Comparison of ENCODE assay signal across 8 cellular contexts in genomic region chr5:108748354-108749129, GRCh38. TPM values are rescaled to one million over a fixed set of nuclear protein-coding genes. Genes with fewer than 3 reads are reported as not detected.
A peak's percentile ranks its signal among the peaks of the same experiment; 100 is the strongest.
DNase-seq lines count a peak whose midpoint lies in the region; ATAC-seq and TF ChIP-seq lines count a peak whose summit lies in the region.

No MANE protein-coding gene starts in this region.

- peak overlapping the region; percentile 96 for H2AFZ ChIP-seq in Karpas-422 (ENCODE audit: low read length)

- H3K27ac Mint-ChIP-seq in natural killer cell, result peak overlapping the region; percentile 91 to 95

- peak overlapping the region; percentile 89 for H3K9ac ChIP-seq in Karpas-422 (ENCODE audit: low read length)

- DNase-seq in EH (ENCODE audit: low read depth) (peak; percentile 99), Karpas-422 (peak; percentile 98), RPMI7951 (ENCODE audit: low read depth) (peak; percentile 97), fibroblast of peridontal ligament (ENCODE audit: extremely low read depth) (peak; percentile 97), natural killer cell (peak; percentile 98)
- DNase-seq in activated T-helper 9 cell treated with anti-CD3 and anti-CD28 coated beads, Interleukin-2, amount 50 U/mL, for 16 hours (ENCODE audit: low read depth), result peak; percentile 95
- peak; percentile 96 for DNase-seq in stimulated activated naive CD4-positive, alpha-beta T cell treated with Interleukin-2 at 50 U/mL for 16 hours (lab: John Stamatoyannopoulos, UW)

- peak overlapping the region; percentile 90 for H3K4me2 ChIP-seq in Karpas-422 (ENCODE audit: low read depth, low read length, poor library complexity, severe bottlenecking)

- H4K20me1 ChIP-seq in Karpas-422 (ENCODE audit: insufficient read depth, low read depth, low read length), result no peaks in the 10 kb centered on the region

- no peaks in the 10 kb centered on the region for H3K27me3 ChIP-seq in Karpas-422 (ENCODE audit: low read length)

- no peaks in the 10 kb centered on the region for H3K27me3 Mint-ChIP-seq in natural killer cell (ENCODE audit: low read depth in 2 of 2)

- no peak overlapping the region for H3K27ac ChIP-seq in Karpas-422 (ENCODE audit: low read length)

- peak; percentile 97 for ATAC-seq in GM21825 (IDR thresholded peaks at IDR 0.05; ENCODE audit: unreplicated experiment)
- ATAC-seq in natural killer cell, result peak; percentile 87 to 98 (median 92)

- intact Hi-C loops in natural killer cell (cut with micrococcal nuclease), result loop anchor here (1.0 to 5.0 kb wide), 5 partner anchors 20 to 939 kb away; partner anchors contain the start of genes FBXL17 and MAN2A1

- no peaks in the 10 kb centered on the region for H3K79me2 ChIP-seq in Karpas-422 (ENCODE audit: low read length)

- H3K4me1 Mint-ChIP-seq in natural killer cell, result peaks cover 21% of the 10 kb centered on the region in 2 donors

- TF ChIP-seq CTCF in natural killer cell (IDR thresholded peaks at IDR 0.05), result no peak

- no peaks in the 10 kb centered on the region for H3K9me2 ChIP-seq in Karpas-422 (replicated peaks; ENCODE audit: insufficient read depth, low read length)

- H3K36me3 ChIP-seq in Karpas-422 (ENCODE audit: insufficient read depth, low read length), result no peaks in the 10 kb centered on the region

- no peaks in the 10 kb centered on the region for H3K36me3 Mint-ChIP-seq in natural killer cell

- peak overlapping the region; percentile 87 for H3K4me3 ChIP-seq in Karpas-422 (ENCODE audit: low read length)

- H3K9me3 Mint-ChIP-seq in natural killer cell, result no peaks in the 10 kb centered on the region

- H3K4me3 Mint-ChIP-seq in natural killer cell, result peak overlapping the region; percentile 96

- H3K4me1 ChIP-seq in Karpas-422 (ENCODE audit: low read length), result peaks cover 15% of the 10 kb centered on the region

- no peaks in the 10 kb centered on the region for H3K9me3 ChIP-seq in Karpas-422 (ENCODE audit: low read length)

RNA-seq across cellular contexts. Expression of gene FER, which starts 0.8 kb away (rescaled TPM):
- total RNA-seq in Karpas-422 (2014; rRNA removed; shearing (Covaris generic); ENCODE audit: low replicate concordance), result 9.2 and 14.6 TPM in 2 replicates
- 13.2 and 14.1 TPM in 2 replicates for total RNA-seq in RPMI7951 (2014; rRNA removed; shearing (Covaris generic))
- 10 to 100 TPM; 17.3 to 25.2 (median 19.4) TPM for total RNA-seq in natural killer cell
